Comparison of ENCODE assay signal across 8 cellular contexts in the genomic region with DNA sequence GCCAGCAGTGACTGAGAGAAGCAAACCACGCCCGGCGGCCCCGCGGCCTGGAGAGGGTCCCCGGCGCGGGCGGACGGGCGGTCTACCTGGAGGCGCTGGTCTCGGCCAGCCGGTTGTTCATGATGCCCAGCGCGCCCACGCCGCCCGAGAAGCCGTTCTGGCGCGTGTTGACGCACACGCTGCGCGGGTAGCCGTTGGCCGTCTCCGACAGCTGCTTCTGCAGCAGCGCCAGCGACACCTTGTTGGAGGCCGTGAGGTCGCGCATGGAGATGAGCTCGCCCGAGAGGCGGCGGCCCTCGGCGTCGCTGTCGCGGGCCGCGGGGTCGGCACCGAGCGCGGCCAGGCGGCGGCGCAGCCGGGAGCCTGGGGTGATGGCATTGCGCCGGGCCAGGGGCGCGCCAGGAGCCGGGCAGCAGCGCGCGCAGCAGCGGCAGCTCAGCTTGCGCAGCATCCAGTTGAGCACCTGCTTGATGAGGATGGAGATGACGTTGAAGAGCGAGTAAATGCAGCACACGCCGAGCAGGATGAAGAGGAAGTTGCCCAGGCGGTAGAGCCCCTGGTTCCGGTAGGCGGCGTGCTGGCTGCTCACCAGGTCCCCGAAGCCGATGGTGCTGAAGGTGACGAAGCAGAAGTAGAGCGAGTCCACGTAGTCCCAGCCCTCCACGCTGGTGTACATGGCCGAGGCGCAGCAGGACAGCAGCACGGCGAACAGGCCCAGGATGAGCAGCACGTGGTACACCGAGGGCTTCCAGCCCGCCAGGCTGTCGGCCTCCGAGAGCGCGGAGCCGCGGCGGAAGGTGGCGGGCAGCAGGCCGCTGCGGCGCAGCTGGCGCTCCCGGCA. TPM values are rescaled to one million over a fixed set of nuclear protein-coding genes. Genes with fewer than 3 reads are reported as not detected.
DNase-seq lines count a peak whose midpoint lies in the region; ATAC-seq lines count a peak whose summit lies in the region.

No MANE protein-coding gene starts in this region.

- no peaks in the 10 kb centered on the region for H3K9me3 ChIP-seq in mesodermal cell (ENCODE audit: control insufficient read depth, low read length)

- no peaks in the 10 kb centered on the region for H3K36me3 ChIP-seq in mesodermal cell (ENCODE audit: control insufficient read depth, insufficient read depth, low read length)

- ATAC-seq in GM18861 (IDR thresholded peaks at IDR 0.05; ENCODE audit: unreplicated experiment): peak; percentile 77
- peak; percentile 60 for ATAC-seq in HG03097 (IDR thresholded peaks at IDR 0.05; ENCODE audit: low FRiP score, unreplicated experiment)

- peak overlapping the region; percentile 8 for H3K4me3 ChIP-seq in mesodermal cell (ENCODE audit: extremely low read depth, insufficient read depth, low read length, poor library complexity, severe bottlenecking)

- H3K27ac ChIP-seq in mesodermal cell (ENCODE audit: low read depth, low read length, severe bottlenecking): no peak overlapping the region

- DNase-seq in 8988T (peak; percentile 75), NCI-H226 (peak; percentile 33), dermis blood vessel endothelial cell (peak; percentile 66)
- peak; percentile 56 to 63 for DNase-seq in activated CD4-positive, alpha-beta T cell treated with anti-CD3 and anti-CD28 coated beads, Interleukin-2, amount 50 U/mL, for 24 hours (ENCODE audit: low read depth in 1 of 2, low spot score in 1 of 2)
- DNase-seq in stimulated activated CD8-positive, alpha-beta memory T cell treated with anti-CD3 and anti-CD28 coated beads, Interleukin-7, amount 100 ng/mL, for 1 hour (ENCODE audit: low read depth in 2 of 2): peak; percentile 47 to 48

- WGBS in mesodermal cell (ENCODE audit: insufficient coverage in 2 of 2), 2 experiments: 80 to 85% methylated on average over 86 to 97 of the region's 97 CpGs

- H3K4me1 ChIP-seq in mesodermal cell (ENCODE audit: control insufficient read depth, insufficient read depth, low read length, poor library complexity, severe bottlenecking): peaks cover 4% of the 10 kb centered on the region

RNA-seq across cellular contexts. Expression of gene KCNK12, which starts 49.7 kb away (rescaled TPM):
- total RNA-seq in dermis blood vessel endothelial cell: under 0.01 TPM in 1 of 2 replicates, not detected in the other
- polyA plus RNA-seq in mesodermal cell (2013, experiment 1 of 2): 0.11 TPM
- polyA plus RNA-seq in mesodermal cell (2013, experiment 2 of 2): 0.10 TPM
